In the genomic region with DNA sequence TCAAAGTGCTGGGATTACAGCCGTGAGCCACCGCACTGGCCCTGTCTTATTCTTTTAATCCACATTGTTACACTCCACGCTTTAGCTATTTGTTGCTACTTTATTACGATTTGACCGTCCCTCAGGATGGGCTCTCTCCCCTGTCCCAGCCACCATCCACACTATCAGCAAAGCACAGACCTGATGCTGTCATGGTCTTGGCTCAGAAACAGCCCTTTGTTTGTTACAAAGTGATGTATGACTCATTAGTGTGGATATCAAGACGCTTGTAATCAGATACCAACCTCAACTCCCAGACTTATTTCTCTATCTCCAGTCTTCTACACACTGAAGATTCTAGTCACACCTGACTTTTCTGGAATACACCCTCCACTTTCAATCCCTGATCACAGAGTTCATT, we compare ENCODE assay signal across 2 cellular contexts.
A peak's percentile ranks its signal among the peaks of the same experiment; 100 is the strongest.
TF ChIP-seq lines count a peak whose summit lies in the region.

No MANE protein-coding gene starts in this region.

TF ChIP-seq in HEK293, 187 proteins besides CTCF, POLR2A, EP300 and RAD21 (continued from another document):
- TF ChIP-seq, protein P1, sequence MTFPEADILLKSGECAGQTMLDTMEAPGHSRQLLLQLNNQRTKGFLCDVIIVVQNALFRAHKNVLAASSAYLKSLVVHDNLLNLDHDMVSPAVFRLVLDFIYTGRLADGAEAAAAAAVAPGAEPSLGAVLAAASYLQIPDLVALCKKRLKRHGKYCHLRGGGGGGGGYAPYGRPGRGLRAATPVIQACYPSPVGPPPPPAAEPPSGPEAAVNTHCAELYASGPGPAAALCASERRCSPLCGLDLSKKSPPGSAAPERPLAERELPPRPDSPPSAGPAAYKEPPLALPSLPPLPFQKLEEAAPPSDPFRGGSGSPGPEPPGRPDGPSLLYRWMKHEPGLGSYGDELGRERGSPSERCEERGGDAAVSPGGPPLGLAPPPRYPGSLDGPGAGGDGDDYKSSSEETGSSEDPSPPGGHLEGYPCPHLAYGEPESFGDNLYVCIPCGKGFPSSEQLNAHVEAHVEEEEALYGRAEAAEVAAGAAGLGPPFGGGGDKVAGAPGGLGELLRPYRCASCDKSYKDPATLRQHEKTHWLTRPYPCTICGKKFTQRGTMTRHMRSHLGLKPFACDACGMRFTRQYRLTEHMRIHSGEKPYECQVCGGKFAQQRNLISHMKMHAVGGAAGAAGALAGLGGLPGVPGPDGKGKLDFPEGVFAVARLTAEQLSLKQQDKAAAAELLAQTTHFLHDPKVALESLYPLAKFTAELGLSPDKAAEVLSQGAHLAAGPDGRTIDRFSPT (tag by site-specific recombination; IDR thresholded peaks at IDR 0.05) = 0 out of 2 replicates have a peak, but pooled peaks have one; percentile 12
- TF ChIP-seq, protein P2, sequence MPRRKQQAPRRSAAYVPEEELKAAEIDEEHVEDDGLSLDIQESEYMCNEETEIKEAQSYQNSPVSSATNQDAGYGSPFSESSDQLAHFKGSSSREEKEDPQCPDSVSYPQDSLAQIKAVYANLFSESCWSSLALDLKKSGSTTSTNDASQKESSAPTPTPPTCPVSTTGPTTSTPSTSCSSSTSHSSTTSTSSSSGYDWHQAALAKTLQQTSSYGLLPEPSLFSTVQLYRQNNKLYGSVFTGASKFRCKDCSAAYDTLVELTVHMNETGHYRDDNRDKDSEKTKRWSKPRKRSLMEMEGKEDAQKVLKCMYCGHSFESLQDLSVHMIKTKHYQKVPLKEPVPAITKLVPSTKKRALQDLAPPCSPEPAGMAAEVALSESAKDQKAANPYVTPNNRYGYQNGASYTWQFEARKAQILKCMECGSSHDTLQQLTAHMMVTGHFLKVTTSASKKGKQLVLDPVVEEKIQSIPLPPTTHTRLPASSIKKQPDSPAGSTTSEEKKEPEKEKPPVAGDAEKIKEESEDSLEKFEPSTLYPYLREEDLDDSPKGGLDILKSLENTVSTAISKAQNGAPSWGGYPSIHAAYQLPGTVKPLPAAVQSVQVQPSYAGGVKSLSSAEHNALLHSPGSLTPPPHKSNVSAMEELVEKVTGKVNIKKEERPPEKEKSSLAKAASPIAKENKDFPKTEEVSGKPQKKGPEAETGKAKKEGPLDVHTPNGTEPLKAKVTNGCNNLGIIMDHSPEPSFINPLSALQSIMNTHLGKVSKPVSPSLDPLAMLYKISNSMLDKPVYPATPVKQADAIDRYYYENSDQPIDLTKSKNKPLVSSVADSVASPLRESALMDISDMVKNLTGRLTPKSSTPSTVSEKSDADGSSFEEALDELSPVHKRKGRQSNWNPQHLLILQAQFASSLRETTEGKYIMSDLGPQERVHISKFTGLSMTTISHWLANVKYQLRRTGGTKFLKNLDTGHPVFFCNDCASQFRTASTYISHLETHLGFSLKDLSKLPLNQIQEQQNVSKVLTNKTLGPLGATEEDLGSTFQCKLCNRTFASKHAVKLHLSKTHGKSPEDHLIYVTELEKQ (tag by site-specific recombination; IDR thresholded peaks at IDR 0.05; ENCODE audit: borderline replicate concordance) = peak; percentile 30; the same call in 1 of the 2 replicates
- TF ChIP-seq ZBTB17 (tag by site-specific recombination; IDR thresholded peaks at IDR 0.05) = peak; percentile 41; the same call in 1 of the 2 replicates
- TF ChIP-seq SCRT2 (tag by site-specific recombination; IDR thresholded peaks at IDR 0.05) = peak; percentile 35; the same call in 1 of the 2 replicates
- peak; percentile 37; the same call in 1 of the 2 replicates for TF ChIP-seq ZNF366 (tag by site-specific recombination; conservative IDR thresholded peaks at IDR 0.05)
- TF ChIP-seq ZBTB7A (tag by site-specific recombination; IDR thresholded peaks at IDR 0.05; ENCODE audit: low read depth) = no peak
- no peak for TF ChIP-seq GLI4 (tag by site-specific recombination; IDR thresholded peaks at IDR 0.05)
- 0 out of 2 replicates have a peak, but pooled peaks have one; percentile 30 for TF ChIP-seq ZEB2 (tag by site-specific recombination; IDR thresholded peaks at IDR 0.05)

TF ChIP-seq in endothelial cell of umbilical vein, 7 proteins besides CTCF, POLR2A, EP300 and RAD21 (continued from another document):
- peak; percentile 15 for TF ChIP-seq FOS (IDR thresholded peaks at IDR 0.05; ENCODE audit: borderline replicate concordance, insufficient read depth, low read length)
- TF ChIP-seq POLR2AphosphoS5 (IDR thresholded peaks at IDR 0.05; ENCODE audit: insufficient read depth, low read depth, low read length) = no peak
- peak; percentile 17 for TF ChIP-seq JUN (IDR thresholded peaks at IDR 0.05; ENCODE audit: borderline replicate concordance, insufficient read depth, insufficient read length, low read depth)
